Comparison of ENCODE assay signal across 17 cellular contexts in genomic region chr6:151075005-151075404, GRCh38.
DNase-seq lines count a peak whose midpoint lies in the region; ATAC-seq, FAIRE-seq and TF ChIP-seq lines count a peak whose summit lies in the region.
"Had no signal": no experiment of that assay in that cellular context is flagged by ENCODE, and none has a peak within 500 bp of the region (broad histone marks: within the 10 kb centered on the region; RNA-seq: fewer than 3 reads in every experiment).

No MANE protein-coding gene starts in this region.

- no peak overlapping the region for H2AFZ ChIP-seq in mammary epithelial cell (ENCODE audit: low read depth, low read length)
- H2AFZ ChIP-seq in K562 (ENCODE audit: low read depth, low read length), result no peak overlapping the region
- H2AFZ ChIP-seq in osteoblast (ENCODE audit: low read length), result no peak overlapping the region
- H2AFZ ChIP-seq: GM23248 had no signal

- H3K79me2 ChIP-seq in mammary epithelial cell (ENCODE audit: insufficient read depth, low read length) (no peaks in the 10 kb centered on the region), K562 (ENCODE audit: control insufficient read depth, insufficient read depth, low read length) (no peaks in the 10 kb centered on the region), osteoblast (ENCODE audit: insufficient read depth, low read length) (no peaks in the 10 kb centered on the region)

- POLR2A ChIA-PET in K562 (lab: Yijun Ruan, JAX), result no interaction called here

- H4K20me1 ChIP-seq in mammary epithelial cell (ENCODE audit: insufficient read depth, low read length) (no peaks in the 10 kb centered on the region), K562 (replicated peaks; ENCODE audit: control insufficient read depth, insufficient read depth, low read length) (no peaks in the 10 kb centered on the region), osteoblast (ENCODE audit: insufficient read depth, low read length) (no peaks in the 10 kb centered on the region)
- H4K20me1 ChIP-seq: BLaER1 had no signal

- peaks cover 1% of the 10 kb centered on the region for H3K36me3 ChIP-seq in mammary epithelial cell (ENCODE audit: insufficient read depth, low read length)
- no peaks in the 10 kb centered on the region for H3K36me3 ChIP-seq in breast epithelium
- H3K36me3 ChIP-seq in K562 (ENCODE audit: control insufficient read depth, insufficient read depth, low read length), result 0 out of 3 replicates have a peak, but pooled peaks cover 5% of the 10 kb centered on the region
- H3K36me3 ChIP-seq in osteoblast (ENCODE audit: insufficient read depth, low read length), result no peaks in the 10 kb centered on the region
- no peaks in the 10 kb centered on the region for H3K36me3 ChIP-seq in H7 (replicated peaks; ENCODE audit: control insufficient read depth, insufficient read depth, low read length)

- H3K9me1 ChIP-seq in K562 (ENCODE audit: control insufficient read depth, insufficient read depth, low read length), result no peaks in the 10 kb centered on the region

- H3K4me3 ChIP-seq in mammary epithelial cell (replicated peaks in 1 of 3; ENCODE audit: insufficient read depth in 1 of 3, low read depth in 2 of 3, low read length in 3 of 3), result no peak overlapping the region
- no peak overlapping the region for H3K4me3 ChIP-seq in breast epithelium
- no peak overlapping the region for H3K4me3 ChIP-seq in K562
- no peak overlapping the region for H3K4me3 ChIP-seq in osteoblast (ENCODE audit: insufficient read depth, low read length)
- no peak overlapping the region for H3K4me3 ChIP-seq in H7 (ENCODE audit: insufficient read depth, low read depth, low read length)
- H3K4me3 ChIP-seq: BLaER1, GM12878, GM23248 had no signal

- intact Hi-C loops in mammary epithelial cell (cut with micrococcal nuclease), result no loop called here
- intact Hi-C loops in breast epithelium (cut with DNase I; ENCODE audit: low total_unique reads), result no loop called here
- intact Hi-C loops in K562 (cut with micrococcal nuclease), result no loop called here

- H3K27me3 ChIP-seq in mammary epithelial cell (ENCODE audit: insufficient read depth, low read length), result no peaks in the 10 kb centered on the region
- H3K27me3 ChIP-seq in breast epithelium, result no peaks in the 10 kb centered on the region
- no peaks in the 10 kb centered on the region for H3K27me3 ChIP-seq in K562 (ENCODE audit: control insufficient read depth in 2 of 2, insufficient read depth in 2 of 2, low read length in 2 of 2)
- no peaks in the 10 kb centered on the region for H3K27me3 ChIP-seq in osteoblast (ENCODE audit: insufficient read depth, low read length)
- no peaks in the 10 kb centered on the region for H3K27me3 ChIP-seq in H7 (ENCODE audit: control insufficient read depth, insufficient read depth, low read length)
- H3K27me3 ChIP-seq: BLaER1 had no signal

- no peak for TF ChIP-seq CTCF in mammary epithelial cell (conservative IDR thresholded peaks at IDR 0.05 in 1 of 2, IDR thresholded peaks at IDR 0.05 in 1 of 2; ENCODE audit: extremely low read depth in 1 of 2, insufficient read depth in 1 of 2, low read depth in 1 of 2, low read length in 2 of 2)
- TF ChIP-seq CTCF in breast epithelium (IDR thresholded peaks at IDR 0.05), result no peak
- no peak for TF ChIP-seq CTCF in K562 (IDR thresholded peaks at IDR 0.05 in 2 of 3, conservative IDR thresholded peaks at IDR 0.05 in 1 of 3; ENCODE audit: insufficient read depth in 2 of 3, low read depth in 1 of 3, low read length in 3 of 3)
- TF ChIP-seq CTCF in osteoblast (IDR thresholded peaks at IDR 0.05; ENCODE audit: extremely low read depth, low read depth, low read length), result no peak

- TF ChIP-seq EP300 in K562 (IDR thresholded peaks at IDR 0.05; ENCODE audit: low read length), result no peak

- no peak for DNase-seq in mammary epithelial cell
- DNase-seq in breast epithelium (ENCODE audit: low spot score in 2 of 2), result no peak
- no peak for DNase-seq in K562 (ENCODE audit: extremely low read depth in 1 of 4, low spot score in 3 of 4)
- no peak for DNase-seq in osteoblast (ENCODE audit: insufficient read length, low spot score, missing footprints)
- DNase-seq in NCI-H446 (lab: John Stamatoyannopoulos, UW), result no peak
- DNase-seq in H7, result no peak
- DNase-seq: AML-193; Caco-2; CD8-positive, alpha-beta memory T cell; DMS53 had no signal

- H3K9ac ChIP-seq in mammary epithelial cell (ENCODE audit: insufficient read depth, low read length) (no peak overlapping the region), K562 (ENCODE audit: insufficient read depth in 1 of 2, low read depth in 2 of 2, low read length in 2 of 2) (no peak overlapping the region)
- H3K9ac ChIP-seq: BLaER1, GM23248 had no signal

- BruUV-seq in mammary epithelial cell (replicated peaks; lab: Mats Ljungman, UMichigan) (no TSS peak), K562 (replicated peaks; lab: Mats Ljungman, UMichigan) (no TSS peak)

- CTCF ChIA-PET in mammary epithelial cell (lab: Charles Lee; ENCODE audit: low non-redundant PET), result no interaction called here
- CTCF ChIA-PET in K562 (lab: Yijun Ruan, JAX; ENCODE audit: low intra/inter-chr PET ratio), result no interaction called here

- TF ChIP-seq RAD21 in K562 (CRISPR knock-in tag; conservative IDR thresholded peaks at IDR 0.05 in 1 of 2, IDR thresholded peaks at IDR 0.05 in 1 of 2), result no peak

- H3K9me3 ChIP-seq in mammary epithelial cell (replicated peaks; ENCODE audit: insufficient read depth, low read length) (no peaks in the 10 kb centered on the region), breast epithelium (no peaks in the 10 kb centered on the region), K562 (replicated peaks; ENCODE audit: control insufficient read depth, insufficient read depth, low read depth, low read length) (0 out of 2 replicates have a peak, but pooled peaks cover 2% of the 10 kb centered on the region), osteoblast (ENCODE audit: low read depth, low read length) (no peaks in the 10 kb centered on the region)

- in situ Hi-C loops in mammary epithelial cell (cut with MboI; ENCODE audit: low sequenced_read_pairs in 2 of 2), result no loop called here
- in situ Hi-C loops in K562 (cut with MboI), result no loop called here

- no peak for FAIRE-seq in K562 (lab: Jason Lieb, UNC)
- FAIRE-seq: GM12878, H54 had no signal

- H3K4me1 ChIP-seq in mammary epithelial cell (ENCODE audit: insufficient read depth, low read length), result peaks cover 6% of the 10 kb centered on the region
- no peaks in the 10 kb centered on the region for H3K4me1 ChIP-seq in breast epithelium
- no peaks in the 10 kb centered on the region; a peak in 1 of 5 replicates for H3K4me1 ChIP-seq in K562 (replicated peaks in 1 of 2; ENCODE audit: control insufficient read depth in 2 of 2, insufficient read depth in 2 of 2, low read length in 2 of 2)
- peaks cover 19% of the 10 kb centered on the region for H3K4me1 ChIP-seq in osteoblast (ENCODE audit: insufficient read depth, low read length)

- dilution Hi-C loops in mammary epithelial cell (cut with HindIII; ENCODE audit: low sequenced_read_pairs), result no loop called here

- peak overlapping the region; percentile 79 for H3K27ac ChIP-seq in mammary epithelial cell (ENCODE audit: insufficient read depth, low read depth, low read length)
- no peak overlapping the region for H3K27ac ChIP-seq in breast epithelium
- H3K27ac ChIP-seq in K562 (ENCODE audit: extremely low read depth, low read depth, low read length), result no peak overlapping the region
- H3K27ac ChIP-seq in osteoblast (ENCODE audit: low read depth, low read length), result peak overlapping the region; percentile 6
- H3K27ac ChIP-seq: 22Rv1, BLaER1, GM23248 had no signal

- no peak for ATAC-seq in K562
- ATAC-seq in HG03460 (IDR thresholded peaks at IDR 0.05; ENCODE audit: unreplicated experiment), result no peak
- ATAC-seq in HG03520 (IDR thresholded peaks at IDR 0.05; ENCODE audit: unreplicated experiment), result no peak
- ATAC-seq: GM12878 had no signal

- no peak for TF ChIP-seq POLR2A in breast epithelium (IDR thresholded peaks at IDR 0.05)
- TF ChIP-seq POLR2A in K562 (conservative IDR thresholded peaks at IDR 0.05), result no peak

- H3K4me2 ChIP-seq in mammary epithelial cell (ENCODE audit: insufficient read depth, low read depth, low read length), result no peak overlapping the region
- H3K4me2 ChIP-seq in K562 (ENCODE audit: insufficient read depth, low read length), result no peak overlapping the region
- H3K4me2 ChIP-seq in osteoblast (ENCODE audit: insufficient read depth, low read length), result no peak overlapping the region
- H3K4me2 ChIP-seq: BLaER1 had no signal

- WGBS in mammary epithelial cell (ENCODE audit: low coverage, missing lambda C conversion rate), result 98% methylated on average over 3 of the region's 3 CpGs
- WGBS in K562 (ENCODE audit: insufficient coverage, low coverage, missing lambda C conversion rate), result 95% methylated on average over 3 of the region's 3 CpGs

TF ChIP-seq in K562, 482 proteins besides CTCF, POLR2A, EP300 and RAD21:
- TF ChIP-seq ARNT (IDR thresholded peaks at IDR 0.05) (no peak), ZNF507 (tag; conservative IDR thresholded peaks at IDR 0.05) (peak; percentile 91), ZNF212 (CRISPR knock-in tag; IDR thresholded peaks at IDR 0.05) (no peak)
- TF ChIP-seq, protein P1, sequence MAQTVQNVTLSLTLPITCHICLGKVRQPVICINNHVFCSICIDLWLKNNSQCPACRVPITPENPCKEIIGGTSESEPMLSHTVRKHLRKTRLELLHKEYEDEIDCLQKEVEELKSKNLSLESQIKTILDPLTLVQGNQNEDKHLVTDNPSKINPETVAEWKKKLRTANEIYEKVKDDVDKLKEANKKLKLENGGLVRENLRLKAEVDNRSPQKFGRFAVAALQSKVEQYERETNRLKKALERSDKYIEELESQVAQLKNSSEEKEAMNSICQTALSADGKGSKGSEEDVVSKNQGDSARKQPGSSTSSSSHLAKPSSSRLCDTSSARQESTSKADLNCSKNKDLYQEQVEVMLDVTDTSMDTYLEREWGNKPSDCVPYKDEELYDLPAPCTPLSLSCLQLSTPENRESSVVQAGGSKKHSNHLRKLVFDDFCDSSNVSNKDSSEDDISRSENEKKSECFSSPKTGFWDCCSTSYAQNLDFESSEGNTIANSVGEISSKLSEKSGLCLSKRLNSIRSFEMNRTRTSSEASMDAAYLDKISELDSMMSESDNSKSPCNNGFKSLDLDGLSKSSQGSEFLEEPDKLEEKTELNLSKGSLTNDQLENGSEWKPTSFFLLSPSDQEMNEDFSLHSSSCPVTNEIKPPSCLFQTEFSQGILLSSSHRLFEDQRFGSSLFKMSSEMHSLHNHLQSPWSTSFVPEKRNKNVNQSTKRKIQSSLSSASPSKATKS (CRISPR knock-in tag; IDR thresholded peaks at IDR 0.05), result no peak
TF ChIP-seq in K562: peak in this region for 1.

Comparison
In these comparisons a context has a peak if more than half of its experiments do, and no peak if none do; other contexts are left out.
1. H3K27ac ChIP-seq: peak in mammary epithelial cell (single experiment) and osteoblast (single experiment); none in breast epithelium (0 of 2) and K562 (single experiment).